ENCODE assay signal across 8 cellular contexts in the genomic region with DNA sequence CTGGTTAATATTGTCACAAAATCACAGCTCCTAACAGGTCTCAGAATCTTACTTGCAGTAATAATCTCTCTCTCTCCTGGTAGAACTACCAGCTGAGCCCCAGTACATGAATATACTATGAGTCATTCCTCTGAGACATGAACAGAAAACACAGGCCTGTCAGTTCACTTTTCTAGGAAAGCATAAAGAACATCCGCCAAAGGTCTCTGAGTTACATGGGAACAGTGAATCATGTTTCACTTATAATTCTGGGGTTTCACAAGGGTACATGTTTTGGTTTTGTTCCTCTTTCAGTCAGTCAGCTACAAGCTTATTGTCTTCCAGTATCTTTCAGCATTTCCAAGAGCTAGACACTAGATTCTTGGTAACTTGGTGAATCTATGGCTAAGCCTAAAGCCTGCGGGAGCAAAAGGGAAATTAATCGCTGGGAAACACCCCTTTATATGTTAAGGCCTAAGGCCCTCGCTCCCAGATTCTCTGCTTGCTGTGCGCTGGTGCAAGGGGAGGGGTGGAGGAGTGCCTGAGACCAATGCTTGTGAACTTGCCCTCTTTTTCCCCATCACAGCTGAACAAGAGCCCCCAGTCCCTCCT. TPM values are rescaled to one million over a fixed set of nuclear protein-coding genes. Genes with fewer than 3 reads are reported as not detected.
DNase-seq lines count a peak whose midpoint lies in the region; ATAC-seq and TF ChIP-seq lines count a peak whose summit lies in the region.

No MANE protein-coding gene starts in this region.

- intact Hi-C loops in body of pancreas (cut with DNase I) (no loop called here), right lobe of liver (cut with DNase I) (no loop called here), stomach (cut with DNase I; ENCODE audit: low total_unique reads) (no loop called here)

- H3K27me3 ChIP-seq in Peyer's patch: no peaks in the 10 kb centered on the region
- no peaks in the 10 kb centered on the region for H3K27me3 ChIP-seq in body of pancreas
- no peaks in the 10 kb centered on the region for H3K27me3 ChIP-seq in right lobe of liver
- H3K27me3 ChIP-seq in stomach: no peaks in the 10 kb centered on the region

- H3K4me1 ChIP-seq in Peyer's patch: peaks cover 0 to 14% (median 2%) of the 10 kb centered on the region in 4 donors
- no peaks in the 10 kb centered on the region for H3K4me1 ChIP-seq in body of pancreas
- H3K4me1 ChIP-seq in right lobe of liver: no peaks in the 10 kb centered on the region
- peaks cover 15 to 32% (median 20%) of the 10 kb centered on the region in 4 donors for H3K4me1 ChIP-seq in stomach

- DNase-seq in activated CD4-positive, alpha-beta T cell treated with anti-CD3 and anti-CD28 coated beads for 4 hours: peak; percentile 24 to 34
- no peak for DNase-seq in activated CD4-positive, alpha-beta T cell treated with anti-CD3 and anti-CD28 coated beads for 1 hour
- DNase-seq in Peyer's patch (no peak), body of pancreas (peak in 1 of 4 donors; percentile 44), right lobe of liver (no peak), stomach (no peak)
- DNase-seq in central memory CD4-positive, alpha-beta T cell: no peak

- no peaks in the 10 kb centered on the region for H3K9me3 ChIP-seq in Peyer's patch
- H3K9me3 ChIP-seq in body of pancreas: no peaks in the 10 kb centered on the region
- no peaks in the 10 kb centered on the region for H3K9me3 ChIP-seq in right lobe of liver
- no peaks in the 10 kb centered on the region for H3K9me3 ChIP-seq in stomach

- WGBS in body of pancreas, 2 donors: 78 to 88% methylated on average over 5 of the region's 5 CpGs
- WGBS in right lobe of liver (ENCODE audit: insufficient coverage, low coverage, low lambda C conversion rate, missing lambda C conversion rate): 86% methylated on average over 1 of the region's 5 CpGs
- 50 to 77% (median 76%) methylated on average over 5 of the region's 5 CpGs for WGBS in stomach, 5 donors

- ATAC-seq in HG02938 (IDR thresholded peaks at IDR 0.05; ENCODE audit: unreplicated experiment): peak; percentile 83
- ATAC-seq in body of pancreas: peak; percentile 67
- ATAC-seq in right lobe of liver: peak; percentile 34 to 67 (median 57)

- no peak for TF ChIP-seq EP300 in stomach (IDR thresholded peaks at IDR 0.05)

- H3K4me3 ChIP-seq in Peyer's patch: no peak overlapping the region
- no peak overlapping the region for H3K4me3 ChIP-seq in body of pancreas
- H3K4me3 ChIP-seq in right lobe of liver: no peak overlapping the region
- H3K4me3 ChIP-seq in stomach: no peak overlapping the region

- H3K36me3 ChIP-seq in Peyer's patch (peaks cover 0 to 83% (median 3%) of the 10 kb centered on the region in 3 donors), body of pancreas (replicated peaks in 1 of 2; ENCODE audit: insufficient read depth in 1 of 2, low read depth in 2 of 2) (peaks cover 3 to 28% of the 10 kb centered on the region in 2 donors), right lobe of liver (peaks cover 9 to 80% (median 38%) of the 10 kb centered on the region in 4 donors), stomach (peaks cover 53 to 96% (median 94%) of the 10 kb centered on the region in 4 donors)

- TF ChIP-seq CTCF in Peyer's patch (IDR thresholded peaks at IDR 0.05): no peak
- TF ChIP-seq CTCF in body of pancreas (IDR thresholded peaks at IDR 0.05): no peak
- no peak for TF ChIP-seq CTCF in right lobe of liver (IDR thresholded peaks at IDR 0.05)
- TF ChIP-seq CTCF in stomach (IDR thresholded peaks at IDR 0.05): no peak

- TF ChIP-seq POLR2A in Peyer's patch (IDR thresholded peaks at IDR 0.05) (no peak), body of pancreas (IDR thresholded peaks at IDR 0.05) (peak in 1 of 3 donors; percentile 10), right lobe of liver (IDR thresholded peaks at IDR 0.05) (peak; percentile 19), stomach (IDR thresholded peaks at IDR 0.05) (no peak)

- H3K27ac ChIP-seq in Peyer's patch: peak overlapping the region; percentile 47 to 67 (median 62)
- H3K27ac ChIP-seq in body of pancreas: peak overlapping the region in 3 of 4 donors; percentile 6 to 69 (median 13)
- H3K27ac ChIP-seq in right lobe of liver: peak overlapping the region in 1 of 3 donors; percentile 23
- peak overlapping the region; percentile 6 to 89 (median 84) for H3K27ac ChIP-seq in stomach

RNA-seq across cellular contexts. Expression of a gene that starts 31.7 kb away (rescaled TPM):
- 10 to 100 TPM; 53.7 to 96.3 (median 67.6) TPM for total RNA-seq in Peyer's patch
- 10 to 100 TPM; 30.4 to 32.3 TPM for total RNA-seq in body of pancreas
- 10 to 100 TPM; 16.0 to 39.1 (median 27.8) TPM for total RNA-seq in right lobe of liver
- total RNA-seq in stomach: 10 to 100 TPM; 35.2 to 89.3 (median 67.8) TPM
- polyA plus RNA-seq in stomach: 10 to 100 TPM; 42.2 to 79.7 (median 47.0) TPM

RNA-seq across cellular contexts. Expression of a gene that starts 44.9 kb away (rescaled TPM):
- total RNA-seq in Peyer's patch: 100 to 1,000 TPM in 1 of 4 donors, 10 to 100 TPM in 3; 64.4 to 116 (median 94.7) TPM
- total RNA-seq in body of pancreas: 10 to 100 TPM; 49.8 to 50.4 TPM
- total RNA-seq in right lobe of liver: 10 to 100 TPM; 13.0 to 35.4 (median 20.2) TPM
- 10 to 100 TPM; 20.3 to 97.3 (median 89.3) TPM for total RNA-seq in stomach
- polyA plus RNA-seq in stomach: 10 to 100 TPM; 36.7 to 48.5 (median 44.5) TPM

RNA-seq across cellular contexts. Expression of a gene that starts 56.7 kb away (rescaled TPM):
- total RNA-seq in Peyer's patch (1 to 10 TPM in 3 of 4 donors, not detected in 1; 1.9 to 4.4 (median 2.5) TPM), body of pancreas (1 to 10 TPM; 1.3 to 2.3 TPM), right lobe of liver (1 to 10 TPM; 1.7 to 2.7 (median 1.9) TPM), stomach (1 to 10 TPM in 1 of 5 donors, under 1 TPM in 3, not detected in 1; 0.43 to 1.1 (median 0.74) TPM)
- polyA plus RNA-seq in stomach: 1 to 10 TPM; 1.2 to 4.3 (median 1.7) TPM

Comparison
In these comparisons a context has a peak if more than half of its experiments do, and no peak if none do; other contexts are left out.
1. DNase-seq: peak in activated CD4-positive, alpha-beta T cell treated with anti-CD3 and anti-CD28 coated beads for 4 hours (2 of 2); none in activated CD4-positive, alpha-beta T cell treated with anti-CD3 and anti-CD28 coated beads for 1 hour (single experiment), Peyer's patch (0 of 3), right lobe of liver (0 of 3), stomach (single experiment) and central memory CD4-positive, alpha-beta T cell (single experiment).
2. Peak in every context shown above with its lines, with median percentiles within 50 percentile points of each other: ATAC-seq.